ENCODE assay signal across 14 cellular contexts in genomic region chr22:30276041-30276440, GRCh38. TPM values are rescaled to one million over a fixed set of nuclear protein-coding genes. Genes with fewer than 3 reads are reported as not detected.
DNase-seq lines count a peak whose midpoint lies in the region; ATAC-seq, FAIRE-seq and TF ChIP-seq lines count a peak whose summit lies in the region.
"Had no signal": no experiment of that assay in that cellular context is flagged by ENCODE, and none has a peak within 500 bp of the region (broad histone marks: within the 10 kb centered on the region; RNA-seq: fewer than 3 reads in every experiment).

No MANE protein-coding gene starts in this region.

- H2BK20ac ChIP-seq in IMR-90 (ENCODE audit: low read depth, low read length) = no peak overlapping the region

- TF ChIP-seq POLR2A in IMR-90 (IDR thresholded peaks at IDR 0.05; ENCODE audit: low read depth, low read length) = no peak

- no peak for TF ChIP-seq CTCF in CD8-positive, alpha-beta T cell (IDR thresholded peaks at IDR 0.05)
- TF ChIP-seq CTCF in IMR-90 (conservative IDR thresholded peaks at IDR 0.05; ENCODE audit: low read depth, low read length) = no peak

- H3K79me1 ChIP-seq in IMR-90 (ENCODE audit: low read depth in 1 of 2, low read length in 2 of 2) = no peaks in the 10 kb centered on the region

- DNase-seq in CD8-positive, alpha-beta T cell = no peak
- DNase-seq in IMR-90 = no peak
- DNase-seq in T-helper 2 cell treated with Interferon-gamma antibody and Interleukin-4, amounts not matched to agents 5 μg/mL and 100 μg/mL, for 36 hours (ENCODE audit: low spot score) = no peak
- no peak for DNase-seq in memory B cell (ENCODE audit: low spot score in 2 of 2)
- no peak for DNase-seq in MG63
- DNase-seq in RCC 7860 (ENCODE audit: low spot score) = no peak
- no peak for DNase-seq in stimulated activated naive CD4-positive, alpha-beta T cell treated with Interleukin-2 at 50 U/mL for 16 hours (lab: John Stamatoyannopoulos, UW)
- DNase-seq: C1 segment of cervical spinal cord, head of caudate nucleus had no signal

- no peak overlapping the region for H3K18ac ChIP-seq in IMR-90 (ENCODE audit: low read depth, low read length)

- peak overlapping the region; percentile 64 for H3K27ac Mint-ChIP-seq in CD8-positive, alpha-beta T cell
- peak overlapping the region; percentile 74 for H3K27ac Mint-ChIP-seq in T-helper 2 cell treated with Interferon-gamma antibody and Interleukin-4, amounts not matched to agents 5 μg/mL and 100 μg/mL, for 36 hours
- peak overlapping the region; percentile 75 for H3K27ac Mint-ChIP-seq in memory B cell
- H3K27ac Mint-ChIP-seq: nephron had no signal

- peak; percentile 32 for ATAC-seq in CD8-positive, alpha-beta T cell
- ATAC-seq in IMR-90 (ENCODE audit: low read depth) = no peak
- ATAC-seq in memory B cell (ENCODE audit: low read depth) = no peak

- no peak overlapping the region for H3K4ac ChIP-seq in IMR-90 (ENCODE audit: low read depth, low read length)

- H3K4me3 Mint-ChIP-seq in CD8-positive, alpha-beta T cell = peak overlapping the region; percentile 61
- peak overlapping the region; percentile 36 for H3K4me3 Mint-ChIP-seq in T-helper 2 cell treated with Interferon-gamma antibody and Interleukin-4, amounts not matched to agents 5 μg/mL and 100 μg/mL, for 36 hours
- peak overlapping the region; percentile 53 for H3K4me3 Mint-ChIP-seq in memory B cell
- H3K4me3 Mint-ChIP-seq: nephron had no signal

- H3K4me2 ChIP-seq in IMR-90 (ENCODE audit: low read depth, low read length) = no peak overlapping the region

- H3K36me3 ChIP-seq in CD8-positive, alpha-beta T cell (ENCODE audit: insufficient read depth, low read length) = no peaks in the 10 kb centered on the region
- H3K36me3 ChIP-seq in IMR-90 (ENCODE audit: control insufficient read depth, insufficient read depth, low read length) = no peaks in the 10 kb centered on the region
- no peaks in the 10 kb centered on the region for H3K36me3 ChIP-seq in MG63
- H3K36me3 ChIP-seq: thoracic aorta had no signal

- in situ Hi-C loops in IMR-90 (cut with MboI; ENCODE audit: low sequenced_read_pairs) = no loop called here

- no peaks in the 10 kb centered on the region for H3K27me3 Mint-ChIP-seq in CD8-positive, alpha-beta T cell (ENCODE audit: low read depth)
- H3K27me3 Mint-ChIP-seq in T-helper 2 cell treated with Interferon-gamma antibody and Interleukin-4, amounts not matched to agents 5 μg/mL and 100 μg/mL, for 36 hours (ENCODE audit: low read depth) = no peaks in the 10 kb centered on the region
- H3K27me3 Mint-ChIP-seq in memory B cell = peaks cover 21% of the 10 kb centered on the region

- H3K9ac ChIP-seq in IMR-90 (ENCODE audit: low read depth, low read length) = no peak overlapping the region

- FAIRE-seq in RCC 7860 (lab: Jason Lieb, UNC) = no peak

- peak overlapping the region; percentile 21 for H2AFZ ChIP-seq in IMR-90 (replicated peaks; ENCODE audit: low read length, poor library complexity)

- POLR2A ChIA-PET in CD8-positive, alpha-beta T cell (lab: Charles Lee) = interaction anchor here (0.7 to 1.0 kb wide), 2 partner anchors 12 to 171 kb away, joined by 3 read pairs; no protein-coding TSS in a partner anchor
- POLR2A ChIA-PET in IMR-90 (lab: Charles Lee; ENCODE audit: unreplicated experiment) = no interaction called here

- BruUV-seq in IMR-90 (replicated peaks; lab: Mats Ljungman, UMichigan) = no TSS peak

- peaks cover 30% of the 10 kb centered on the region for H3K4me1 Mint-ChIP-seq in CD8-positive, alpha-beta T cell (ENCODE audit: low read depth)
- peaks cover 59% of the 10 kb centered on the region for H3K4me1 Mint-ChIP-seq in T-helper 2 cell treated with Interferon-gamma antibody and Interleukin-4, amounts not matched to agents 5 μg/mL and 100 μg/mL, for 36 hours (ENCODE audit: low read depth)
- H3K4me1 Mint-ChIP-seq in memory B cell = peaks cover 10% of the 10 kb centered on the region

- no peak overlapping the region for H4K5ac ChIP-seq in IMR-90 (ENCODE audit: low read depth, low read length)

- H3K9me1 ChIP-seq in IMR-90 (ENCODE audit: insufficient read depth, low read length) = peaks cover 8% of the 10 kb centered on the region

- H3K4me3 ChIP-seq in CD8-positive, alpha-beta T cell (ENCODE audit: low read depth, low read length) = no peak overlapping the region
- H3K4me3 ChIP-seq in IMR-90 (ENCODE audit: insufficient read depth, low read depth, low read length) = no peak overlapping the region
- H3K4me3 ChIP-seq in MG63 = no peak overlapping the region
- H3K4me3 ChIP-seq: thoracic aorta had no signal

- no peak overlapping the region for H3K56ac ChIP-seq in IMR-90 (ENCODE audit: extremely low read depth, insufficient read depth, low read length)

- H2AK9ac ChIP-seq in IMR-90 (replicated peaks; ENCODE audit: low read depth, low read length, poor library complexity) = no peak overlapping the region

- H4K20me1 ChIP-seq in IMR-90 (ENCODE audit: insufficient read depth, low read length) = no peaks in the 10 kb centered on the region

- H3K4me1 ChIP-seq in CD8-positive, alpha-beta T cell (ENCODE audit: insufficient read depth, low read length) = peaks cover 20% of the 10 kb centered on the region
- peaks cover 10% of the 10 kb centered on the region for H3K4me1 ChIP-seq in IMR-90 (ENCODE audit: control insufficient read depth, insufficient read depth, low read length)

- H3K9me3 ChIP-seq in CD8-positive, alpha-beta T cell (ENCODE audit: low read length) = no peaks in the 10 kb centered on the region
- H3K9me3 ChIP-seq in IMR-90 (ENCODE audit: control insufficient read depth, insufficient read depth, low read length) (no peaks in the 10 kb centered on the region), MG63 (no peaks in the 10 kb centered on the region)
- H3K9me3 ChIP-seq: thoracic aorta had no signal

- no peak overlapping the region for H3K27ac ChIP-seq in CD8-positive, alpha-beta T cell (ENCODE audit: low read depth, low read length)
- H3K27ac ChIP-seq in IMR-90 (ENCODE audit: insufficient read depth, low read length) = no peak overlapping the region
- H3K27ac ChIP-seq: thoracic aorta had no signal

- H2BK5ac ChIP-seq in IMR-90 (ENCODE audit: low read depth, low read length, poor library complexity, severe bottlenecking) = no peak overlapping the region

- CTCF ChIA-PET in CD8-positive, alpha-beta T cell (lab: Charles Lee) = interaction anchor here (0.7 kb wide), 1 partner anchor 12 kb away, joined by 3 read pairs; no protein-coding TSS in a partner anchor
- CTCF ChIA-PET in IMR-90 (lab: Yijun Ruan, JAX) = no interaction called here

- H4K91ac ChIP-seq in IMR-90 (ENCODE audit: insufficient read depth, low read depth, low read length) = no peak overlapping the region

- TF ChIP-seq RAD21 in IMR-90 (IDR thresholded peaks at IDR 0.05; ENCODE audit: low read length) = no peak

- no peaks in the 10 kb centered on the region for H3K27me3 ChIP-seq in CD8-positive, alpha-beta T cell (ENCODE audit: insufficient read depth, low read length)
- H3K27me3 ChIP-seq in IMR-90 (ENCODE audit: control insufficient read depth, insufficient read depth, low read length) (no peaks in the 10 kb centered on the region), MG63 (no peaks in the 10 kb centered on the region)

- peak overlapping the region; percentile 55; the same call in 1 of the 2 replicates for H2AK5ac ChIP-seq in IMR-90 (ENCODE audit: low read depth, low read length)

- H3K23ac ChIP-seq in IMR-90 (ENCODE audit: low read depth, low read length) = no peak overlapping the region

- H3K14ac ChIP-seq in IMR-90 (replicated peaks; ENCODE audit: low read depth, low read length) = no peak overlapping the region

- no peaks in the 10 kb centered on the region for H3K9me3 Mint-ChIP-seq in CD8-positive, alpha-beta T cell
- no peaks in the 10 kb centered on the region for H3K9me3 Mint-ChIP-seq in T-helper 2 cell treated with Interferon-gamma antibody and Interleukin-4, amounts not matched to agents 5 μg/mL and 100 μg/mL, for 36 hours
- H3K9me3 Mint-ChIP-seq in memory B cell = no peaks in the 10 kb centered on the region
- H3K9me3 Mint-ChIP-seq: nephron had no signal

- H4K8ac ChIP-seq in IMR-90 (ENCODE audit: low read depth in 2 of 2, low read length in 2 of 2) = no peak overlapping the region

- no peak overlapping the region for H2BK15ac ChIP-seq in IMR-90 (ENCODE audit: low read depth, low read length)

- dilution Hi-C loops in IMR-90 (cut with HindIII; ENCODE audit: low sequenced_read_pairs, unreplicated experiment) = no loop called here

- H3K36me3 Mint-ChIP-seq in CD8-positive, alpha-beta T cell = peaks cover 4% of the 10 kb centered on the region
- H3K36me3 Mint-ChIP-seq in T-helper 2 cell treated with Interferon-gamma antibody and Interleukin-4, amounts not matched to agents 5 μg/mL and 100 μg/mL, for 36 hours (ENCODE audit: low read depth) = peaks cover 52% of the 10 kb centered on the region
- H3K36me3 Mint-ChIP-seq in memory B cell = peaks cover 3% of the 10 kb centered on the region

- no peak overlapping the region for H2BK120ac ChIP-seq in IMR-90 (ENCODE audit: low read depth, low read length)

- intact Hi-C loops in CD8-positive, alpha-beta T cell (cut with DNase I, micrococcal nuclease) = no loop called here
- intact Hi-C loops in IMR-90 (cut with micrococcal nuclease) = no loop called here

- 89% methylated on average over 4 of the region's 8 CpGs; no CpG with 5 or more reads in 1 of the 2 experiments for WGBS in IMR-90 (ENCODE audit: extremely low coverage in 2 of 2, insufficient read length in 1 of 2), 2 experiments

RNA-seq across cellular contexts. Expression of gene OSM, which starts 9.4 kb away (rescaled TPM):
- 10 to 100 TPM; 26.1 to 26.5 TPM for total RNA-seq in CD8-positive, alpha-beta T cell
- not detected in 2 replicates for total RNA-seq in IMR-90 (2012; rRNA removed)
- polyA plus RNA-seq in IMR-90 (2012; rRNA removed) = not detected in 2 replicates
- 0.07 TPM in 1 of 2 replicates, not detected in the other for polyA plus RNA-seq in IMR-90 (2012; cell fraction: cytosol; rRNA removed)
- 0.42 and 0.81 TPM in 2 replicates for polyA plus RNA-seq in IMR-90 (2012; cell fraction: nucleus; rRNA removed; ENCODE audit: low replicate concordance)
- total RNA-seq in MG63 (2014; rRNA removed; shearing (Covaris generic); ENCODE audit: low replicate concordance) = not detected in 2 replicates
- total RNA-seq: HT-29, mammary epithelial cell, MCF 10A had no signal
- polyA plus RNA-seq: mammary epithelial cell had no signal

RNA-seq across cellular contexts. Expression of gene CASTOR1, which starts 13.3 kb away (rescaled TPM):
- total RNA-seq in CD8-positive, alpha-beta T cell = 10 to 100 TPM; 17.2 to 21.9 TPM
- 10.6 and 11.7 TPM in 2 replicates for total RNA-seq in IMR-90 (2012; rRNA removed)
- 23.5 and 26.9 TPM in 2 replicates for polyA plus RNA-seq in IMR-90 (2012; rRNA removed)
- polyA plus RNA-seq in IMR-90 (2012; cell fraction: cytosol; rRNA removed) = 11.4 and 33.1 TPM in 2 replicates
- 55.8 and 106 TPM in 2 replicates for polyA plus RNA-seq in IMR-90 (2012; cell fraction: nucleus; rRNA removed; ENCODE audit: low replicate concordance)
- 2.3 and 4.1 TPM in 2 replicates for total RNA-seq in MG63 (2014; rRNA removed; shearing (Covaris generic); ENCODE audit: low replicate concordance)

RNA-seq across cellular contexts. Expression of gene LIF, which starts 29.5 kb away (rescaled TPM):
- under 1 TPM; 0.30 to 0.42 TPM for total RNA-seq in CD8-positive, alpha-beta T cell
- 79.4 and 130 TPM in 2 replicates for total RNA-seq in IMR-90 (2012; rRNA removed)
- 203 and 214 TPM in 2 replicates for polyA plus RNA-seq in IMR-90 (2012; rRNA removed)
- polyA plus RNA-seq in IMR-90 (2012; cell fraction: cytosol; rRNA removed) = 41.6 and 110 TPM in 2 replicates
- 1,609 and 2,085 TPM in 2 replicates for polyA plus RNA-seq in IMR-90 (2012; cell fraction: nucleus; rRNA removed; ENCODE audit: low replicate concordance)
- 11.1 and 13.0 TPM in 2 replicates for total RNA-seq in MG63 (2014; rRNA removed; shearing (Covaris generic); ENCODE audit: low replicate concordance)

RNA-seq across cellular contexts. Expression of gene TBC1D10A, which starts 50.7 kb away (rescaled TPM):
- 10 to 100 TPM; 77.5 to 87.3 TPM for total RNA-seq in CD8-positive, alpha-beta T cell
- total RNA-seq in IMR-90 (2012; rRNA removed) = 16.3 and 18.9 TPM in 2 replicates
- 33.1 and 34.4 TPM in 2 replicates for polyA plus RNA-seq in IMR-90 (2012; rRNA removed)
- polyA plus RNA-seq in IMR-90 (2012; cell fraction: cytosol; rRNA removed) = 22.6 and 33.5 TPM in 2 replicates
- 55.4 and 88.5 TPM in 2 replicates for polyA plus RNA-seq in IMR-90 (2012; cell fraction: nucleus; rRNA removed; ENCODE audit: low replicate concordance)
- total RNA-seq in MG63 (2014; rRNA removed; shearing (Covaris generic); ENCODE audit: low replicate concordance) = 17.5 and 25.7 TPM in 2 replicates

Comparison
In these comparisons a context has a peak if more than half of its experiments do, and no peak if none do; other contexts are left out.
1. RNA of gene OSM, which starts 9.4 kb away (total RNA-seq): 26.1 to 26.5 TPM in CD8-positive, alpha-beta T cell; not detected in IMR-90 and not detected in MG63; every median in the first group is over 10 times any median in the second.
2. Peak in every context shown above with its lines, with median percentiles within 50 percentile points of each other: H3K27ac Mint-ChIP-seq and H3K4me3 Mint-ChIP-seq.